In the genomic region with DNA sequence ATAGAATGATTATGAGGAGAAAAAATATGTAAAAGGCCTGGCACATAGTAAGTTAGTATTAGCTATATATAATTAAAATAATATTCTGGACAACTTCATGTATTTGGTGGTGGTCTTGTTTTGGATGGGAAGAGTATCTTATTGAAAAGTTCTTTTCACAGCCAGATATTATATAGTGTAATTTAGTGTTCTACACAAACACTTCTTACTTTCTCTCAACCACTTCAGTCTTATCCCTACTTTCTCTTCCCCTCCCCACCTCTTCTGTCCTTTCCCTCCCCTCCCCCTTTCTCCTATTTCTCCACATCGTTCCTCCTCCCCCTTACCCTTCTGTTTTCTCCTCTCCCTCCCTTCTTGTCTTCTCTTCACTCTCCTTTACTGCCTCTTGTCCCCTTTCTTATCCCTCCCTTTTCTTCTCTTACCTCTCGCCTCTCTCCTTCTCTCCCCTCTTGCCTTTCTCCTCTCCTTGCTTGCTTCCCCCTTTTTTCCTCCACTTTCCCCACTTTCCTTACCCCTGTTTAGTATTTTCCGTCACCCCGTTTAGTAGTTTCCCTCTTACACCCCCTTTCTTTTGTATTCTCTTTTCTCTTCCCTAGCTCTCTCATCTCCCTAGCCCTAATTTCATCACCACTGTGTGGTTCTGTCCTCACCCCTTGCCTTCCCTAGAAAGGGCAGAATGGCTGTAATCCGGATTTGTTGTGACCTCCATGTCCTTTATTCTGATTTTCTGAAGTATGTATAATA, we compare ENCODE assay signal across 9 cellular contexts.
DNase-seq lines count a peak whose midpoint lies in the region; ATAC-seq lines count a peak whose summit lies in the region.
"Had no signal": no experiment of that assay in that cellular context is flagged by ENCODE, and none has a peak within 500 bp of the region (broad histone marks: within the 10 kb centered on the region; RNA-seq: fewer than 3 reads in every experiment).

No MANE protein-coding gene starts in this region.

- H3K4me1 ChIP-seq in iPS-18a (ENCODE audit: control insufficient read depth, low read depth, low read length) = peaks cover 19% of the 10 kb centered on the region

- H3K27ac Mint-ChIP-seq in activated T-cell treated with anti-CD3 and anti-CD28 coated beads, Interleukin-2, amount 50 U/mL, for 24 hours = peak overlapping the region; percentile 92
- peak overlapping the region; percentile 64 for H3K27ac Mint-ChIP-seq in activated T-helper 17 cell treated with anti-CD3 and anti-CD28 coated beads, Interleukin-2, amount 50 U/mL, for 72 hours
- peak overlapping the region; percentile 60 for H3K27ac Mint-ChIP-seq in stimulated activated effector memory CD8-positive, alpha-beta T cell treated with anti-CD3 and anti-CD28 coated beads, Interleukin-12 subunit alpha, Interleukin-12 subunit beta, amount 100 ng/mL, for 72 hours

- H3K36me3 Mint-ChIP-seq in activated T-cell treated with anti-CD3 and anti-CD28 coated beads, Interleukin-2, amount 50 U/mL, for 24 hours (ENCODE audit: low read depth) = peaks cover 45% of the 10 kb centered on the region
- peaks cover 42% of the 10 kb centered on the region for H3K36me3 Mint-ChIP-seq in activated T-helper 17 cell treated with anti-CD3 and anti-CD28 coated beads, Interleukin-2, amount 50 U/mL, for 72 hours (ENCODE audit: low read depth)
- peaks cover 43% of the 10 kb centered on the region for H3K36me3 Mint-ChIP-seq in stimulated activated effector memory CD8-positive, alpha-beta T cell treated with anti-CD3 and anti-CD28 coated beads, Interleukin-12 subunit alpha, Interleukin-12 subunit beta, amount 100 ng/mL, for 72 hours

- peak overlapping the region; percentile 66 for H3K4me3 Mint-ChIP-seq in activated T-cell treated with anti-CD3 and anti-CD28 coated beads, Interleukin-2, amount 50 U/mL, for 24 hours
- H3K4me3 Mint-ChIP-seq in activated T-helper 17 cell treated with anti-CD3 and anti-CD28 coated beads, Interleukin-2, amount 50 U/mL, for 72 hours = peak overlapping the region; percentile 63
- peak overlapping the region; percentile 28 for H3K4me3 Mint-ChIP-seq in stimulated activated effector memory CD8-positive, alpha-beta T cell treated with anti-CD3 and anti-CD28 coated beads, Interleukin-12 subunit alpha, Interleukin-12 subunit beta, amount 100 ng/mL, for 72 hours

- no peaks in the 10 kb centered on the region for H3K9me3 ChIP-seq in iPS-18a (ENCODE audit: control insufficient read depth, low read depth, low read length)

- DNase-seq in activated T-cell treated with anti-CD3 and anti-CD28 coated beads, Interleukin-2, amount 50 U/mL, for 24 hours = no peak
- DNase-seq in activated T-cell treated with anti-CD3 and anti-CD28 coated beads, Interleukin-2, amount 50 U/mL, for 48 hours = no peak
- DNase-seq in stimulated activated effector memory CD8-positive, alpha-beta T cell treated with anti-CD3 and anti-CD28 coated beads, Interleukin-12 subunit alpha, Interleukin-12 subunit beta, amount 100 ng/mL, for 72 hours (ENCODE audit: low spot score in 2 of 2) = no peak
- DNase-seq in COLO668 (lab: John Stamatoyannopoulos, UW; ENCODE audit: unreplicated experiment) = no peak
- no peak for DNase-seq in midbrain (lab: John Stamatoyannopoulos, UW)
- DNase-seq: activated gamma-delta T cell had no signal

- H3K9me3 Mint-ChIP-seq in activated T-cell treated with anti-CD3 and anti-CD28 coated beads, Interleukin-2, amount 50 U/mL, for 24 hours = no peaks in the 10 kb centered on the region
- no peaks in the 10 kb centered on the region for H3K9me3 Mint-ChIP-seq in activated T-helper 17 cell treated with anti-CD3 and anti-CD28 coated beads, Interleukin-2, amount 50 U/mL, for 72 hours
- H3K9me3 Mint-ChIP-seq in stimulated activated effector memory CD8-positive, alpha-beta T cell treated with anti-CD3 and anti-CD28 coated beads, Interleukin-12 subunit alpha, Interleukin-12 subunit beta, amount 100 ng/mL, for 72 hours = no peaks in the 10 kb centered on the region

- H3K36me3 ChIP-seq in iPS-18a (ENCODE audit: control insufficient read depth, low read depth, low read length) = peaks cover 16% of the 10 kb centered on the region

- H3K4me3 ChIP-seq in iPS-18a (ENCODE audit: low read length) = peak overlapping the region; percentile 62

- peak overlapping the region; percentile 82 for H3K9ac ChIP-seq in iPS-18a (ENCODE audit: low read length)

- peak overlapping the region; percentile 79 for H3K27ac ChIP-seq in iPS-18a (ENCODE audit: low read length)

- H3K27me3 ChIP-seq in iPS-18a (ENCODE audit: control insufficient read depth, insufficient read depth, low read length) = no peaks in the 10 kb centered on the region

- H3K4me1 Mint-ChIP-seq in activated T-cell treated with anti-CD3 and anti-CD28 coated beads, Interleukin-2, amount 50 U/mL, for 24 hours (ENCODE audit: low read depth) = peaks cover 53% of the 10 kb centered on the region
- peaks cover 17% of the 10 kb centered on the region for H3K4me1 Mint-ChIP-seq in activated T-helper 17 cell treated with anti-CD3 and anti-CD28 coated beads, Interleukin-2, amount 50 U/mL, for 72 hours
- peaks cover 16% of the 10 kb centered on the region for H3K4me1 Mint-ChIP-seq in stimulated activated effector memory CD8-positive, alpha-beta T cell treated with anti-CD3 and anti-CD28 coated beads, Interleukin-12 subunit alpha, Interleukin-12 subunit beta, amount 100 ng/mL, for 72 hours

- no peaks in the 10 kb centered on the region for H3K27me3 Mint-ChIP-seq in activated T-cell treated with anti-CD3 and anti-CD28 coated beads, Interleukin-2, amount 50 U/mL, for 24 hours
- H3K27me3 Mint-ChIP-seq in activated T-helper 17 cell treated with anti-CD3 and anti-CD28 coated beads, Interleukin-2, amount 50 U/mL, for 72 hours = no peaks in the 10 kb centered on the region

- no peak for ATAC-seq in activated T-helper 17 cell treated with anti-CD3 and anti-CD28 coated beads, Interleukin-2, amount 50 U/mL, for 72 hours (replicated peaks)
- ATAC-seq in stimulated activated effector memory CD8-positive, alpha-beta T cell treated with anti-CD3 and anti-CD28 coated beads, Interleukin-12 subunit alpha, Interleukin-12 subunit beta, amount 100 ng/mL, for 72 hours = no peak
- no peak for ATAC-seq in HG03457 (IDR thresholded peaks at IDR 0.05; ENCODE audit: unreplicated experiment)
